ENCODE assay signal across 1 cellular context in genomic region chr20:19662638-19662995, GRCh38.
TF ChIP-seq lines count a peak whose summit lies in the region.

No MANE protein-coding gene starts in this region.

TF ChIP-seq in H1, 55 proteins besides CTCF, POLR2A, EP300 and RAD21 (continued from another document):
- TF ChIP-seq TEAD4 (IDR thresholded peaks at IDR 0.05; ENCODE audit: low read depth, low read length) (no peak), JUND (IDR thresholded peaks at IDR 0.05; ENCODE audit: low read length) (no peak), NRF1 (IDR thresholded peaks at IDR 0.05; ENCODE audit: low read depth, low read length) (no peak), TAF1 (IDR thresholded peaks at IDR 0.05; ENCODE audit: low read depth, low read length) (no peak)
